12 cellular contexts compared by ENCODE assay signal in the genomic region with DNA sequence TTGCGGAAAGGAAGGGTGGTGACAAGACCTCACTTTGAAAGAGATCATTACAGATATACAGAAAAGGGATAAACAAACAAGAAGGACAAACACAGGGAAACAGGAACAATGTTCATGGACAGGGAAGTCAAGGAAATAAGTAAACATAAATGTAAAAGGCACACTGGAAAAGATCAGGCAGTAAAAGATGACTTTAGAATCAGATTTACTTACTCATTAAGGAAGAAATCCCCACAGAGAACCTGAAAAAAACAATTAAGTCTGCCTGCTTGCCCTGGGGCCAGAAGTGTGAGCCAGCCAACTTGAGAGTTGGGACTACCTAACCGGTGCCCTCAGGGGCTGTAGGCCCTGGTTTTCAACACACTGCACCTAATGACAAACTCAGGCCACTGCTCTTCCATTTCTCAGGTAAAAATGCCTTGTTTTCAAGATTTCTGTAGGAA. TPM values are rescaled to one million over a fixed set of nuclear protein-coding genes. Genes with fewer than 3 reads are reported as not detected.
DNase-seq lines count a peak whose midpoint lies in the region; TF ChIP-seq lines count a peak whose summit lies in the region.
"Had no signal": no experiment of that assay in that cellular context is flagged by ENCODE, and none has a peak within 500 bp of the region (broad histone marks: within the 10 kb centered on the region; RNA-seq: fewer than 3 reads in every experiment).

No MANE protein-coding gene starts in this region.

- no peak overlapping the region for H4K12ac ChIP-seq in trophoblast cell (ENCODE audit: low read depth, low read length)

- no peak overlapping the region for H2AK5ac ChIP-seq in trophoblast cell (ENCODE audit: low read length)

- H3K23ac ChIP-seq in trophoblast cell (ENCODE audit: low read length), result no peak overlapping the region

- no peak overlapping the region for H3K4ac ChIP-seq in trophoblast cell (ENCODE audit: low read depth, low read length)

- no peak overlapping the region for H3K14ac ChIP-seq in trophoblast cell (ENCODE audit: low read length)

- H3K27ac ChIP-seq in dorsolateral prefrontal cortex (peak overlapping the region in 6 of 59 donors; percentile 10 to 98 (median 95)), trophoblast cell (ENCODE audit: low read depth, low read length) (no peak overlapping the region), thyroid gland (peak overlapping the region in 1 of 3 donors; percentile 20)

- H3K79me2 ChIP-seq in trophoblast cell (ENCODE audit: control insufficient read depth, insufficient read depth, low read length, poor library complexity), result peaks cover 7% of the 10 kb centered on the region

- no peak overlapping the region for H3K9ac ChIP-seq in trophoblast cell (ENCODE audit: low read length)

- H2AFZ ChIP-seq in trophoblast cell (ENCODE audit: insufficient read depth, low read length, poor library complexity), result no peak overlapping the region

- H3K4me1 ChIP-seq in trophoblast cell (ENCODE audit: control insufficient read depth in 1 of 2, insufficient read depth in 2 of 2, low read length in 2 of 2), result peaks cover 2 to 6% of the 10 kb centered on the region in 2 experiments
- peaks cover 62 to 63% of the 10 kb centered on the region in 2 donors for H3K4me1 ChIP-seq in thyroid gland

- H4K91ac ChIP-seq in trophoblast cell (ENCODE audit: low read depth, low read length), result no peak overlapping the region

- no peak overlapping the region for H4K8ac ChIP-seq in trophoblast cell (ENCODE audit: low read depth, low read length)

- H3K27me3 ChIP-seq in dorsolateral prefrontal cortex (no peaks in the 10 kb centered on the region), trophoblast cell (ENCODE audit: insufficient read depth, low read length) (no peaks in the 10 kb centered on the region), thyroid gland (no peaks in the 10 kb centered on the region)

- no CpG with 5 or more reads among the region's 2 CpGs for WGBS in trophoblast cell (ENCODE audit: extremely low coverage, insufficient coverage, insufficient read length)
- WGBS in thyroid gland, 2 donors, result 81 to 89% methylated on average over 2 of the region's 2 CpGs

- H3K36me3 ChIP-seq in trophoblast cell (ENCODE audit: control insufficient read depth in 1 of 2, insufficient read depth in 2 of 2, low read length in 2 of 2), result peaks cover 0 to 2% of the 10 kb centered on the region in 2 experiments
- no peaks in the 10 kb centered on the region for H3K36me3 ChIP-seq in thyroid gland

- peak; percentile 19 for DNase-seq in NCI-H2029 (lab: John Stamatoyannopoulos, UW)
- no peak for DNase-seq in NCI-H2029 treated with DMSO at 0.1 percent for 48 hours (lab: John Stamatoyannopoulos, UW)
- peak; percentile 88 for DNase-seq in NCI-H69 (lab: John Stamatoyannopoulos, UW)
- DNase-seq in dorsolateral prefrontal cortex, result peak in 2 of 10 donors; percentile 11 to 28
- peak; percentile 87 to 88 for DNase-seq in trophoblast cell
- DNase-seq in thyroid gland, result no peak
- DNase-seq in GM10248 (ENCODE audit: extremely low spot score), result no peak
- no peak for DNase-seq in foreskin fibroblast
- DNase-seq: ACHN; cortex of kidney; stimulated activated CD4-positive, alpha-beta T cell treated with anti-CD3 and anti-CD28 coated beads, Interleukin-2, amount 100 ng/mL, for 48 hours had no signal

- H2BK120ac ChIP-seq in trophoblast cell (ENCODE audit: insufficient read depth, low read length, poor library complexity), result no peak overlapping the region

- no peak for TF ChIP-seq CTCF in dorsolateral prefrontal cortex (IDR thresholded peaks at IDR 0.05 in 54 of 56, conservative IDR thresholded peaks at IDR 0.05 in 2 of 56; ENCODE audit: low read depth in 1 of 56, partially characterized antibody in 56 of 56)
- TF ChIP-seq CTCF in thyroid gland (IDR thresholded peaks at IDR 0.05), result no peak
- no peak for TF ChIP-seq CTCF in GM10248 (IDR thresholded peaks at IDR 0.05; ENCODE audit: control extremely low read depth, extremely low read depth, low read depth, missing control alignments)
- no peak for TF ChIP-seq CTCF in foreskin fibroblast (IDR thresholded peaks at IDR 0.05; ENCODE audit: low read depth, low read length)

- no peak for TF ChIP-seq POLR2A in thyroid gland (IDR thresholded peaks at IDR 0.05)

- no peaks in the 10 kb centered on the region for H3K9me3 ChIP-seq in trophoblast cell (ENCODE audit: insufficient read depth, low read depth, low read length)
- no peaks in the 10 kb centered on the region for H3K9me3 ChIP-seq in thyroid gland

- H3K4me3 ChIP-seq in dorsolateral prefrontal cortex (peak overlapping the region in 55 of 59 donors; percentile 64 to 100 (median 95)), trophoblast cell (ENCODE audit: low read depth, low read length) (no peak overlapping the region), thyroid gland (replicated peaks in 1 of 3) (peak overlapping the region in 1 of 3 donors; percentile 71), foreskin fibroblast (ENCODE audit: low read depth in 1 of 2, low read length in 2 of 2) (no peak overlapping the region)

- POLR2A ChIA-PET in GM10248 (lab: Yijun Ruan, JAX), result no interaction called here

- H2BK12ac ChIP-seq in trophoblast cell (ENCODE audit: low read length), result no peak overlapping the region

- CTCF ChIA-PET in GM10248 (lab: Yijun Ruan, JAX), result interaction anchor here (2.1 to 9.4 kb wide), 2 partner anchors 71 to 408 kb away, joined by 5 to 201 read pairs; a partner anchor contains a TSS

- H3K18ac ChIP-seq in trophoblast cell (ENCODE audit: low read length), result no peak overlapping the region

- intact Hi-C loops in dorsolateral prefrontal cortex (cut with DNase I) (loop anchor here (5.0 kb wide), 3 partner anchors 186 to 406 kb away; a partner anchor contains a TSS), thyroid gland (cut with DNase I) (loop anchor here (5.0 kb wide), 1 partner anchor 406 kb away; no protein-coding TSS in a partner anchor)

- peaks cover 8% of the 10 kb centered on the region for H3K79me1 ChIP-seq in trophoblast cell (ENCODE audit: low read length)

- H2BK5ac ChIP-seq in trophoblast cell (ENCODE audit: low read depth, low read length, poor library complexity), result no peak overlapping the region

- no peak overlapping the region for H3K4me2 ChIP-seq in trophoblast cell (ENCODE audit: low read length)

RNA-seq across cellular contexts. Expression of a gene that starts 1.7 kb away (rescaled TPM):
- total RNA-seq in dorsolateral prefrontal cortex (100 to 1,000 TPM in 21 of 120 experiments, 10 to 100 TPM in 99; 43.1 to 113 (median 90.4) TPM), thyroid gland (100 to 1,000 TPM; 171 to 205 (median 186) TPM)
- 60.5 and 62.0 TPM in 2 replicates for polyA plus RNA-seq in trophoblast cell (2013)

RNA-seq across cellular contexts. Expression of a gene that starts 41.8 kb away (rescaled TPM):
- total RNA-seq in dorsolateral prefrontal cortex, result 1 to 10 TPM in 38 of 120 experiments, under 1 TPM in 28, not detected in 54; 0.41 to 9.7 (median 1.1) TPM
- 0.74 and 0.86 TPM in 2 replicates for polyA plus RNA-seq in trophoblast cell (2013)
- 1 to 10 TPM; 1.3 to 3.6 (median 2.5) TPM for total RNA-seq in thyroid gland
- total RNA-seq: kidney epithelial cell had no signal

Comparison
In these comparisons a context has a peak if more than half of its experiments do, and no peak if none do; other contexts are left out.
1. DNase-seq: peak in NCI-H2029 (single experiment), NCI-H69 (single experiment) and trophoblast cell (2 of 2); none in NCI-H2029 treated with DMSO at 0.1 percent for 48 hours (single experiment), thyroid gland (0 of 2), GM10248 (single experiment) and foreskin fibroblast (0 of 2).
2. H3K4me3 ChIP-seq: peak in dorsolateral prefrontal cortex (55 of 59); none in trophoblast cell (single experiment) and foreskin fibroblast (0 of 2).